Comparison of ENCODE assay signal across 1 cellular context in genomic region chr1:200738733-200739498, GRCh38.
TF ChIP-seq lines count a peak whose summit lies in the region.

A gene with protein sequence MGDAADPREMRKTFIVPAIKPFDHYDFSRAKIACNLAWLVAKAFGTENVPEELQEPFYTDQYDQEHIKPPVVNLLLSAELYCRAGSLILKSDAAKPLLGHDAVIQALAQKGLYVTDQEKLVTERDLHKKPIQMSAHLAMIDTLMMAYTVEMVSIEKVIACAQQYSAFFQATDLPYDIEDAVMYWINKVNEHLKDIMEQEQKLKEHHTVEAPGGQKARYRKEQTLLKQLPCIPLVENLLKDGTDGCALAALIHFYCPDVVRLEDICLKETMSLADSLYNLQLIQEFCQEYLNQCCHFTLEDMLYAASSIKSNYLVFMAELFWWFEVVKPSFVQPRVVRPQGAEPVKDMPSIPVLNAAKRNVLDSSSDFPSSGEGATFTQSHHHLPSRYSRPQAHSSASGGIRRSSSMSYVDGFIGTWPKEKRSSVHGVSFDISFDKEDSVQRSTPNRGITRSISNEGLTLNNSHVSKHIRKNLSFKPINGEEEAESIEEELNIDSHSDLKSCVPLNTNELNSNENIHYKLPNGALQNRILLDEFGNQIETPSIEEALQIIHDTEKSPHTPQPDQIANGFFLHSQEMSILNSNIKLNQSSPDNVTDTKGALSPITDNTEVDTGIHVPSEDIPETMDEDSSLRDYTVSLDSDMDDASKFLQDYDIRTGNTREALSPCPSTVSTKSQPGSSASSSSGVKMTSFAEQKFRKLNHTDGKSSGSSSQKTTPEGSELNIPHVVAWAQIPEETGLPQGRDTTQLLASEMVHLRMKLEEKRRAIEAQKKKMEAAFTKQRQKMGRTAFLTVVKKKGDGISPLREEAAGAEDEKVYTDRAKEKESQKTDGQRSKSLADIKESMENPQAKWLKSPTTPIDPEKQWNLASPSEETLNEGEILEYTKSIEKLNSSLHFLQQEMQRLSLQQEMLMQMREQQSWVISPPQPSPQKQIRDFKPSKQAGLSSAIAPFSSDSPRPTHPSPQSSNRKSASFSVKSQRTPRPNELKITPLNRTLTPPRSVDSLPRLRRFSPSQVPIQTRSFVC (N-terminal part only) (plus strand): TSS chr1:200738893. CDS start chr1:200739828, 935 bp downstream.

TF ChIP-seq in K562, 482 proteins besides CTCF, POLR2A, EP300 and RAD21 (continued from another document and continues in another):
- TF ChIP-seq NRF1 (conservative IDR thresholded peaks at IDR 0.05 in 1 of 2, IDR thresholded peaks at IDR 0.05 in 1 of 2) (peak in 1 of 2 experiments; percentile 89; a peak in 1 of 4 replicates), ETS1 (conservative IDR thresholded peaks at IDR 0.05; ENCODE audit: control insufficient read depth, low read depth, low read length) (0 out of 2 replicates have a peak, but pooled peaks have one; percentile 21), EP400 (IDR thresholded peaks at IDR 0.05) (no peak; the same call in 1 of the 2 replicates), ZNF121 (CRISPR knock-in tag; conservative IDR thresholded peaks at IDR 0.05) (no peak), ZNF512 (tag; IDR thresholded peaks at IDR 0.05) (no peak), ETV6 (IDR thresholded peaks at IDR 0.05; ENCODE audit: borderline replicate concordance in 1 of 2, low read depth in 2 of 2, low read length in 1 of 2) (no peak), ETV6 (CRISPR knock-in tag; IDR thresholded peaks at IDR 0.05; ENCODE audit: borderline replicate concordance) (no peak), JUN (IDR thresholded peaks at IDR 0.05; ENCODE audit: borderline replicate concordance, low read depth, low read length) (no peak), JUN (CRISPR knock-in tag; IDR thresholded peaks at IDR 0.05; ENCODE audit: borderline replicate concordance) (no peak), HNRNPH1 (optimal IDR thresholded peaks at IDR 0.05; ENCODE audit: low read depth, low read length) (no peak), ZNF639 (CRISPR knock-in tag; conservative IDR thresholded peaks at IDR 0.05 in 1 of 2, IDR thresholded peaks at IDR 0.05 in 1 of 2) (no peak), ZNF583 (CRISPR knock-in tag; IDR thresholded peaks at IDR 0.05) (0 out of 2 replicates have a peak, but pooled peaks have one; percentile 27), ZNF318 (IDR thresholded peaks at IDR 0.05; ENCODE audit: borderline replicate concordance in 1 of 2, low read depth in 1 of 2) (no peak), MYNN (IDR thresholded peaks at IDR 0.05) (no peak), MYNN (CRISPR knock-in tag; IDR thresholded peaks at IDR 0.05) (no peak), DMBX1 (CRISPR knock-in tag; IDR thresholded peaks at IDR 0.05; ENCODE audit: borderline replicate concordance) (no peak), BRF2 (IDR thresholded peaks at IDR 0.05; ENCODE audit: borderline replicate concordance, insufficient read depth, insufficient read length) (no peak)
- TF ChIP-seq, protein P1, sequence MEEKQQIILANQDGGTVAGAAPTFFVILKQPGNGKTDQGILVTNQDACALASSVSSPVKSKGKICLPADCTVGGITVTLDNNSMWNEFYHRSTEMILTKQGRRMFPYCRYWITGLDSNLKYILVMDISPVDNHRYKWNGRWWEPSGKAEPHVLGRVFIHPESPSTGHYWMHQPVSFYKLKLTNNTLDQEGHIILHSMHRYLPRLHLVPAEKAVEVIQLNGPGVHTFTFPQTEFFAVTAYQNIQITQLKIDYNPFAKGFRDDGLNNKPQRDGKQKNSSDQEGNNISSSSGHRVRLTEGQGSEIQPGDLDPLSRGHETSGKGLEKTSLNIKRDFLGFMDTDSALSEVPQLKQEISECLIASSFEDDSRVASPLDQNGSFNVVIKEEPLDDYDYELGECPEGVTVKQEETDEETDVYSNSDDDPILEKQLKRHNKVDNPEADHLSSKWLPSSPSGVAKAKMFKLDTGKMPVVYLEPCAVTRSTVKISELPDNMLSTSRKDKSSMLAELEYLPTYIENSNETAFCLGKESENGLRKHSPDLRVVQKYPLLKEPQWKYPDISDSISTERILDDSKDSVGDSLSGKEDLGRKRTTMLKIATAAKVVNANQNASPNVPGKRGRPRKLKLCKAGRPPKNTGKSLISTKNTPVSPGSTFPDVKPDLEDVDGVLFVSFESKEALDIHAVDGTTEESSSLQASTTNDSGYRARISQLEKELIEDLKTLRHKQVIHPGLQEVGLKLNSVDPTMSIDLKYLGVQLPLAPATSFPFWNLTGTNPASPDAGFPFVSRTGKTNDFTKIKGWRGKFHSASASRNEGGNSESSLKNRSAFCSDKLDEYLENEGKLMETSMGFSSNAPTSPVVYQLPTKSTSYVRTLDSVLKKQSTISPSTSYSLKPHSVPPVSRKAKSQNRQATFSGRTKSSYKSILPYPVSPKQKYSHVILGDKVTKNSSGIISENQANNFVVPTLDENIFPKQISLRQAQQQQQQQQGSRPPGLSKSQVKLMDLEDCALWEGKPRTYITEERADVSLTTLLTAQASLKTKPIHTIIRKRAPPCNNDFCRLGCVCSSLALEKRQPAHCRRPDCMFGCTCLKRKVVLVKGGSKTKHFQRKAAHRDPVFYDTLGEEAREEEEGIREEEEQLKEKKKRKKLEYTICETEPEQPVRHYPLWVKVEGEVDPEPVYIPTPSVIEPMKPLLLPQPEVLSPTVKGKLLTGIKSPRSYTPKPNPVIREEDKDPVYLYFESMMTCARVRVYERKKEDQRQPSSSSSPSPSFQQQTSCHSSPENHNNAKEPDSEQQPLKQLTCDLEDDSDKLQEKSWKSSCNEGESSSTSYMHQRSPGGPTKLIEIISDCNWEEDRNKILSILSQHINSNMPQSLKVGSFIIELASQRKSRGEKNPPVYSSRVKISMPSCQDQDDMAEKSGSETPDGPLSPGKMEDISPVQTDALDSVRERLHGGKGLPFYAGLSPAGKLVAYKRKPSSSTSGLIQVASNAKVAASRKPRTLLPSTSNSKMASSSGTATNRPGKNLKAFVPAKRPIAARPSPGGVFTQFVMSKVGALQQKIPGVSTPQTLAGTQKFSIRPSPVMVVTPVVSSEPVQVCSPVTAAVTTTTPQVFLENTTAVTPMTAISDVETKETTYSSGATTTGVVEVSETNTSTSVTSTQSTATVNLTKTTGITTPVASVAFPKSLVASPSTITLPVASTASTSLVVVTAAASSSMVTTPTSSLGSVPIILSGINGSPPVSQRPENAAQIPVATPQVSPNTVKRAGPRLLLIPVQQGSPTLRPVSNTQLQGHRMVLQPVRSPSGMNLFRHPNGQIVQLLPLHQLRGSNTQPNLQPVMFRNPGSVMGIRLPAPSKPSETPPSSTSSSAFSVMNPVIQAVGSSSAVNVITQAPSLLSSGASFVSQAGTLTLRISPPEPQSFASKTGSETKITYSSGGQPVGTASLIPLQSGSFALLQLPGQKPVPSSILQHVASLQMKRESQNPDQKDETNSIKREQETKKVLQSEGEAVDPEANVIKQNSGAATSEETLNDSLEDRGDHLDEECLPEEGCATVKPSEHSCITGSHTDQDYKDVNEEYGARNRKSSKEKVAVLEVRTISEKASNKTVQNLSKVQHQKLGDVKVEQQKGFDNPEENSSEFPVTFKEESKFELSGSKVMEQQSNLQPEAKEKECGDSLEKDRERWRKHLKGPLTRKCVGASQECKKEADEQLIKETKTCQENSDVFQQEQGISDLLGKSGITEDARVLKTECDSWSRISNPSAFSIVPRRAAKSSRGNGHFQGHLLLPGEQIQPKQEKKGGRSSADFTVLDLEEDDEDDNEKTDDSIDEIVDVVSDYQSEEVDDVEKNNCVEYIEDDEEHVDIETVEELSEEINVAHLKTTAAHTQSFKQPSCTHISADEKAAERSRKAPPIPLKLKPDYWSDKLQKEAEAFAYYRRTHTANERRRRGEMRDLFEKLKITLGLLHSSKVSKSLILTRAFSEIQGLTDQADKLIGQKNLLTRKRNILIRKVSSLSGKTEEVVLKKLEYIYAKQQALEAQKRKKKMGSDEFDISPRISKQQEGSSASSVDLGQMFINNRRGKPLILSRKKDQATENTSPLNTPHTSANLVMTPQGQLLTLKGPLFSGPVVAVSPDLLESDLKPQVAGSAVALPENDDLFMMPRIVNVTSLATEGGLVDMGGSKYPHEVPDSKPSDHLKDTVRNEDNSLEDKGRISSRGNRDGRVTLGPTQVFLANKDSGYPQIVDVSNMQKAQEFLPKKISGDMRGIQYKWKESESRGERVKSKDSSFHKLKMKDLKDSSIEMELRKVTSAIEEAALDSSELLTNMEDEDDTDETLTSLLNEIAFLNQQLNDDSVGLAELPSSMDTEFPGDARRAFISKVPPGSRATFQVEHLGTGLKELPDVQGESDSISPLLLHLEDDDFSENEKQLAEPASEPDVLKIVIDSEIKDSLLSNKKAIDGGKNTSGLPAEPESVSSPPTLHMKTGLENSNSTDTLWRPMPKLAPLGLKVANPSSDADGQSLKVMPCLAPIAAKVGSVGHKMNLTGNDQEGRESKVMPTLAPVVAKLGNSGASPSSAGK (IDR thresholded peaks at IDR 0.05), result peak; percentile 24; the same call in 1 of the 2 replicates
